Comparison of ENCODE assay signal across 8 cellular contexts in the genomic region with DNA sequence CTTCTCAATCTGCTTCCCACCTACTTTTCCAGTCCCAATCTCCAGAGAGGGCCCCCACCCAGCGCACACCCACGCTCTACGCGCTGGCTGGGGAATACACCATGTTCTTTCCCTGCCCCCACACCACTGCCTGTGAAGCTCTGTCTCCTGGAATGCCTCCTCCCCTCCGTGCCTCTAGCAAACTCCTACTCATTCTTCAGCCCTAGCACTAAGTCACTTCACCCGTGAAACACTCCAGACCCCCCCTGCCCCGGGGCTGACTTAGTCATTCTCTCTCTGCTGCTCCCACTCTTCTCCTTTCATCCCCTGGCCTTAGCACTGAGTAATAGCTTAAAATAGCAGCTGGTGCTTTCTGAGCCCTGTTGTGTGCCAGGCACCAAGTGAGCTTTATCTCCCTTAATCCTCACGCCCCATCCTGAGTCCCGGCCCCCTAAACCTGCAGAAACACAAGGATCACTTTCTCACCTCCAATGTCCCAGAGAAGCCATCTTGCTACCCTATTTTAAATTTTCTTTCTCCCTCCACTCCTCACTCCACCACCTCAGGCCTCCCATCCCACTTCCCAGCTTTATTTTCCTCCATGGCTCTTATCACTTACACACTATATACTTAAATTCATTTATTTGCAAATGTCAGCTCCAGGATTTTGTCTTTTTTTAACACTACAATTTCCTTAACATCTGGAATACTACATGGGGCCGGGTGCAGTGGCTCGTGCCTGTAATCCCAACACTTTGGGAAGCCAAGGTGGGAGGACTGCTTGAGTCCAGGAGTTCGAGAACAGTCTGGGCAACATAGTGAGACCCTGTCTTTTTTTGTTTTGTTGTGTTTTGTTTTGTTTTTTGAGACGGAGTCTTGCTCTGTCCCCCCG.
A peak's percentile ranks its signal among the peaks of the same experiment; 100 is the strongest.
DNase-seq lines count a peak whose midpoint lies in the region; ATAC-seq and TF ChIP-seq lines count a peak whose summit lies in the region.

No MANE protein-coding gene starts in this region.

- ATAC-seq in HG03045 (IDR thresholded peaks at IDR 0.05; ENCODE audit: unreplicated experiment) (no peak), HG02588 (IDR thresholded peaks at IDR 0.05; ENCODE audit: unreplicated experiment) (no peak), GM21390 (IDR thresholded peaks at IDR 0.05; ENCODE audit: unreplicated experiment) (no peak)

- H3K4me3 ChIP-seq in AG04449 (ENCODE audit: low read depth, low read length), result no peak overlapping the region; the same call in 1 of the 2 replicates
- H3K4me3 ChIP-seq in HUES6 (ENCODE audit: low read depth, low read length), result no peak overlapping the region; the same call in 1 of the 2 replicates

- H3K36me3 ChIP-seq in HUES6 (ENCODE audit: control insufficient read depth, insufficient read depth, low read length), result no peaks in the 10 kb centered on the region

- H3K4me1 ChIP-seq in HUES6 (ENCODE audit: control insufficient read depth, insufficient read depth, low read length), result peaks cover 30% of the 10 kb centered on the region

- H3K27me3 ChIP-seq in HUES6 (ENCODE audit: control insufficient read depth, insufficient read depth, low read length), result no peaks in the 10 kb centered on the region

- POLR2A ChIA-PET in AG04449 (lab: Yijun Ruan, JAX), result interaction anchor here (0.6 kb wide), 1 partner anchor 109 kb away, joined by 3 read pairs; no protein-coding TSS in a partner anchor

- peak overlapping the region; percentile 35; the same call in 1 of the 2 replicates for H3K27ac ChIP-seq in HUES6 (ENCODE audit: low read depth, low read length)

- no peak for TF ChIP-seq CTCF in AG04449 (IDR thresholded peaks at IDR 0.05; ENCODE audit: insufficient read depth, low read length, missing control alignments)

- peak; percentile 80 for DNase-seq in AG04449 (ENCODE audit: low read depth, low spot score)
- DNase-seq in activated naive CD8-positive, alpha-beta T cell treated with anti-CD3 and anti-CD28 coated beads, Interleukin-2, amount 50 U/mL, for 16 hours (ENCODE audit: low read depth, low spot score), result peak; percentile 61
- peak; percentile 66 for DNase-seq in iPS-NIHi7 (ENCODE audit: extremely low spot score)
- peak; percentile 77 to 88 for DNase-seq in stimulated activated CD4-positive, alpha-beta T cell treated with anti-CD3 and anti-CD28 coated beads, Interleukin-2, amount 100 ng/mL, for 24 hours

- no peaks in the 10 kb centered on the region for H3K9me3 ChIP-seq in HUES6 (ENCODE audit: control insufficient read depth, insufficient read depth, low read depth, low read length)

- H3K9ac ChIP-seq in HUES6 (ENCODE audit: low read length), result peak overlapping the region; percentile 58

- CTCF ChIA-PET in AG04449 (lab: Yijun Ruan, JAX), result interaction anchor here (0.7 to 5.0 kb wide), 9 partner anchors 8 to 220 kb away, joined by 3 to 25 read pairs (median 3); no protein-coding TSS in a partner anchor
